22 cellular contexts compared by ENCODE assay signal in the genomic region with DNA sequence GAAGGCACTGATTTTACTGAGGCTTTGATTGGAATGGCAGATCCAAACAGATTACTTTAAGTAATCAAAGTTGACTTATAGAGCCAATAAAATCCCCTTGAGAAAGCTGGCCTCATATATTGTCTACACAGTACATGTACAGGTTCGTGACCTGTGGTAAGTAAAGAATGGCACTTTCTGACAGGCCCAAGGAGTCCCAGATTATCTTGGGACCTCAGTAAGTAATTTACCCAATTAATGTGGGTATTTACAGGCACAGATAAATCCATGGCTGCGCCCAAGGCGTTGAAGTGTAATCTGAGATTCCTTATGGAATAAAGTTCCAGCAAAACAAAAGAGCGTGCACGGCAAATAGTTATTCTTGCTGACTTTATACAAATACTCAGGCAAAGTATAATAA.
"Had no signal": no experiment of that assay in that cellular context is flagged by ENCODE, and none has a peak within 500 bp of the region (broad histone marks: within the 10 kb centered on the region; RNA-seq: fewer than 3 reads in every experiment).

No MANE protein-coding gene starts in this region.

- H3K27ac Mint-ChIP-seq: immature natural killer cell; naive B cell; naive thymus-derived CD8-positive, alpha-beta T cell had no signal

- DNase-seq: dermis blood vessel endothelial cell; dorsolateral prefrontal cortex; effector CD4-positive, alpha-beta T cell; effector memory CD4-positive, alpha-beta T cell; foreskin keratinocyte; heart left ventricle; hypothalamus; immature natural killer cell; islet precursor cell; kidney; kidney glomerular epithelial cell; left lung; left ventricle myocardium superior; lower lobe of right lung; mesenchymal stem cell; midbrain; naive B cell; naive thymus-derived CD8-positive, alpha-beta T cell had no signal

- H3K27me3 Mint-ChIP-seq: naive B cell; naive thymus-derived CD8-positive, alpha-beta T cell had no signal

- H3K36me3 Mint-ChIP-seq: naive B cell had no signal

- H3K4me1 ChIP-seq: esophagus muscularis mucosa, foreskin keratinocyte, gastroesophageal sphincter, left lung, lower lobe of right lung had no signal

- H3K4me3 ChIP-seq: coronary artery, dorsolateral prefrontal cortex, esophagus muscularis mucosa, gastroesophageal sphincter, heart left ventricle, hepatocyte, left lung, lower lobe of right lung had no signal

- H3K27ac ChIP-seq: coronary artery, dorsolateral prefrontal cortex, esophagus muscularis mucosa, foreskin keratinocyte, gastroesophageal sphincter, heart left ventricle, hepatocyte, left lung, lower lobe of right lung had no signal

- H3K9me3 ChIP-seq: esophagus muscularis mucosa, gastroesophageal sphincter, heart left ventricle, left lung, lower lobe of right lung had no signal

- H3K4me1 Mint-ChIP-seq: naive B cell had no signal

- H3K36me3 ChIP-seq: esophagus muscularis mucosa, heart left ventricle, left lung, lower lobe of right lung had no signal

- H3K9me3 Mint-ChIP-seq: immature natural killer cell; naive B cell; naive thymus-derived CD8-positive, alpha-beta T cell had no signal

- H3K4me3 Mint-ChIP-seq: immature natural killer cell; naive B cell; naive thymus-derived CD8-positive, alpha-beta T cell had no signal

- H3K27me3 ChIP-seq: esophagus muscularis mucosa, foreskin keratinocyte, gastroesophageal sphincter, hepatocyte had no signal

- ATAC-seq: foreskin keratinocyte; gastroesophageal sphincter; heart left ventricle; left lung; left ventricle myocardium superior; lower lobe of right lung; naive thymus-derived CD8-positive, alpha-beta T cell had no signal
